In genomic region chr6:4447646-4448315, GRCh38 we compare ENCODE assay signal across 13 cellular contexts.
DNase-seq lines count a peak whose midpoint lies in the region; ATAC-seq and TF ChIP-seq lines count a peak whose summit lies in the region.
"Had no signal": no experiment of that assay in that cellular context is flagged by ENCODE, and none has a peak within 500 bp of the region (broad histone marks: within the 10 kb centered on the region; RNA-seq: fewer than 3 reads in every experiment).

No MANE protein-coding gene starts in this region.

- DNase-seq in HFFc6 (no peak), T-helper 17 cell (no peak), fibroblast of villous mesenchyme (ENCODE audit: low read depth) (peak; percentile 27), stomach (no peak), osteoblast (ENCODE audit: insufficient read length, low spot score, missing footprints) (no peak), GM13976 (ENCODE audit: low spot score) (no peak)
- DNase-seq: C1 segment of cervical spinal cord, H7, NCI-H1417 treated with DMSO at 0.1 percent for 48 hours, NCI-H1930, NCI-H774 had no signal

- peaks cover 5 to 21% (median 15%) of the 10 kb centered on the region in 11 experiments; a peak in 19 of 22 replicates for H3K9me3 ChIP-seq in BLaER1 treated with 17β-estradiol and CSF1 and Interleukin-3, amounts not matched to agents 10 nM and 100 nM (replicated peaks in 1 of 11)
- H3K9me3 ChIP-seq in T-helper 17 cell (ENCODE audit: control insufficient read depth, low read length, poor library complexity, severe bottlenecking) (peaks cover 4% of the 10 kb centered on the region), stomach (peaks cover 0 to 9% (median 0%) of the 10 kb centered on the region in 4 donors), osteoblast (ENCODE audit: low read depth, low read length) (peaks cover 3% of the 10 kb centered on the region)

- no peak for TF ChIP-seq POLR2A in stomach (IDR thresholded peaks at IDR 0.05)

- peak overlapping the region in 5 of 11 experiments; percentile 10 to 55 (median 34); a peak in 2 of 22 replicates for H3K27ac ChIP-seq in BLaER1 treated with 17β-estradiol and CSF1 and Interleukin-3, amounts not matched to agents 10 nM and 100 nM
- H3K27ac ChIP-seq in stomach (no peak overlapping the region), osteoblast (ENCODE audit: low read depth, low read length) (no peak overlapping the region)

- no peaks in the 10 kb centered on the region for H4K20me1 ChIP-seq in BLaER1 treated with 17β-estradiol and CSF1 and Interleukin-3, amounts not matched to agents 10 nM and 100 nM
- no peaks in the 10 kb centered on the region for H4K20me1 ChIP-seq in osteoblast (ENCODE audit: insufficient read depth, low read length)

- WGBS in stomach, 5 donors, result 52 to 79% (median 66%) methylated on average over 5 of the region's 5 CpGs

- no peaks in the 10 kb centered on the region for H3K36me3 ChIP-seq in BLaER1 treated with 17β-estradiol and CSF1 and Interleukin-3, amounts not matched to agents 10 nM and 100 nM
- H3K36me3 ChIP-seq in stomach (no peaks in the 10 kb centered on the region), osteoblast (ENCODE audit: insufficient read depth, low read length) (no peaks in the 10 kb centered on the region)

- H2AFZ ChIP-seq in osteoblast (ENCODE audit: low read length), result no peak overlapping the region

- H3K27me3 ChIP-seq in BLaER1 treated with 17β-estradiol and CSF1 and Interleukin-3, amounts not matched to agents 10 nM and 100 nM, result no peaks in the 10 kb centered on the region
- H3K27me3 ChIP-seq in stomach (no peaks in the 10 kb centered on the region), osteoblast (ENCODE audit: insufficient read depth, low read length) (no peaks in the 10 kb centered on the region)

- H3K4me1 ChIP-seq in BLaER1 treated with 17β-estradiol and CSF1 and Interleukin-3, amounts not matched to agents 10 nM and 100 nM, result peaks cover 9 to 26% (median 17%) of the 10 kb centered on the region in 10 experiments
- H3K4me1 ChIP-seq in stomach, result peaks cover 0 to 3% (median 0%) of the 10 kb centered on the region in 4 donors
- H3K4me1 ChIP-seq in osteoblast (ENCODE audit: insufficient read depth, low read length), result no peaks in the 10 kb centered on the region

- no peaks in the 10 kb centered on the region for H3K79me2 ChIP-seq in osteoblast (ENCODE audit: insufficient read depth, low read length)

- in situ Hi-C loops in GM13976 (cut with MboI; ENCODE audit: low sequenced_read_pairs, unreplicated experiment), result no loop called here

- no peak for TF ChIP-seq CTCF in HFFc6 (IDR thresholded peaks at IDR 0.05)
- TF ChIP-seq CTCF in fibroblast of villous mesenchyme (IDR thresholded peaks at IDR 0.05; ENCODE audit: insufficient read depth, low read depth, low read length), result no peak
- no peak for TF ChIP-seq CTCF in stomach (IDR thresholded peaks at IDR 0.05)
- no peak for TF ChIP-seq CTCF in osteoblast (IDR thresholded peaks at IDR 0.05; ENCODE audit: extremely low read depth, low read depth, low read length)
- no peak for TF ChIP-seq CTCF in GM13976 (IDR thresholded peaks at IDR 0.05; ENCODE audit: borderline replicate concordance, control extremely low read depth, extremely low read depth, insufficient read depth, missing control alignments)

- peak overlapping the region in 10 of 11 experiments; percentile 34 to 77 (median 62); a peak in 19 of 22 replicates for H3K4me2 ChIP-seq in BLaER1 treated with 17β-estradiol and CSF1 and Interleukin-3, amounts not matched to agents 10 nM and 100 nM
- H3K4me2 ChIP-seq in osteoblast (ENCODE audit: insufficient read depth, low read length), result no peak overlapping the region

- H3K4me3 Mint-ChIP-seq in HFFc6 (no peak overlapping the region; the same call in 1 of the 2 replicates), T-helper 17 cell (peak overlapping the region; percentile 10)

- H3K9ac ChIP-seq in BLaER1 treated with 17β-estradiol and CSF1 and Interleukin-3, amounts not matched to agents 10 nM and 100 nM, result no peak overlapping the region

- H3K27me3 Mint-ChIP-seq in HFFc6 (ENCODE audit: insufficient read depth), result no peaks in the 10 kb centered on the region
- H3K27me3 Mint-ChIP-seq in T-helper 17 cell, result peaks cover 15% of the 10 kb centered on the region

- intact Hi-C loops in stomach (cut with DNase I; ENCODE audit: low total_unique reads), result no loop called here

- peaks cover 20% of the 10 kb centered on the region for H3K36me3 Mint-ChIP-seq in HFFc6 (ENCODE audit: low read depth)
- no peaks in the 10 kb centered on the region for H3K36me3 Mint-ChIP-seq in T-helper 17 cell (ENCODE audit: low read depth)

- TF ChIP-seq EP300 in stomach (IDR thresholded peaks at IDR 0.05), result no peak

- ATAC-seq in T-helper 17 cell (no peak), HG02885 (IDR thresholded peaks at IDR 0.05; ENCODE audit: poor library complexity, unreplicated experiment) (no peak)

- H3K4me1 Mint-ChIP-seq in HFFc6 (ENCODE audit: low read depth), result peaks cover 35% of the 10 kb centered on the region
- no peaks in the 10 kb centered on the region for H3K4me1 Mint-ChIP-seq in T-helper 17 cell

- no peak overlapping the region for H3K4me3 ChIP-seq in BLaER1 treated with 17β-estradiol and CSF1 and Interleukin-3, amounts not matched to agents 10 nM and 100 nM
- H3K4me3 ChIP-seq in fibroblast of villous mesenchyme (ENCODE audit: low read depth, low read length), result no peak overlapping the region
- H3K4me3 ChIP-seq in stomach, result no peak overlapping the region
- H3K4me3 ChIP-seq in osteoblast (ENCODE audit: insufficient read depth, low read length), result no peak overlapping the region

- H3K9me3 Mint-ChIP-seq in HFFc6, result peaks cover 19% of the 10 kb centered on the region

- 0 out of 2 replicates have a peak overlapping the region, but pooled peaks have one; percentile 39 for H3K27ac Mint-ChIP-seq in HFFc6
- H3K27ac Mint-ChIP-seq in T-helper 17 cell, result no peak overlapping the region
